ENCODE assay signal across 2 cellular contexts in genomic region chr16:89572478-89573205, GRCh38.
TF ChIP-seq lines count a peak whose summit lies in the region.

No MANE protein-coding gene starts in this region.

TF ChIP-seq in SK-N-SH, 30 proteins besides CTCF, POLR2A, EP300 and RAD21:
- TF ChIP-seq RXRA (IDR thresholded peaks at IDR 0.05; ENCODE audit: borderline replicate concordance, low read depth) (no peak), USF2 (IDR thresholded peaks at IDR 0.05; ENCODE audit: borderline replicate concordance, low read depth, low read length) (no peak), GABPA (IDR thresholded peaks at IDR 0.05; ENCODE audit: low read depth) (no peak), FOSL2 (IDR thresholded peaks at IDR 0.05; ENCODE audit: borderline replicate concordance, low read depth) (no peak), CHD2 (IDR thresholded peaks at IDR 0.05; ENCODE audit: low read length, partially characterized antibody) (no peak), GATA2 (CRISPR knock-in tag; IDR thresholded peaks at IDR 0.05) (no peak), FOXM1 (IDR thresholded peaks at IDR 0.05; ENCODE audit: low read depth) (no peak), NFIC (IDR thresholded peaks at IDR 0.05; ENCODE audit: borderline replicate concordance) (no peak), MAX (IDR thresholded peaks at IDR 0.05; ENCODE audit: low read depth) (no peak), RFX5 (IDR thresholded peaks at IDR 0.05; ENCODE audit: low read length) (no peak)

TF ChIP-seq in SK-N-SH treated with all-trans-retinoic acid at 6 μM for 48 hours, 23 proteins besides CTCF, POLR2A, EP300 and RAD21:
- TF ChIP-seq CSDC2 (CRISPR knock-in tag; IDR thresholded peaks at IDR 0.05): no peak
- no peak for TF ChIP-seq ZFP30 (CRISPR knock-in tag; IDR thresholded peaks at IDR 0.05)
- no peak for TF ChIP-seq POU6F1 (CRISPR knock-in tag; IDR thresholded peaks at IDR 0.05; ENCODE audit: borderline replicate concordance, low read depth)
- no peak for TF ChIP-seq OSR1 (CRISPR knock-in tag; IDR thresholded peaks at IDR 0.05)
- TF ChIP-seq BACH2 (CRISPR knock-in tag; IDR thresholded peaks at IDR 0.05; ENCODE audit: borderline replicate concordance): no peak
- no peak for TF ChIP-seq TOX (CRISPR knock-in tag; IDR thresholded peaks at IDR 0.05; ENCODE audit: borderline replicate concordance)
